Comparison of ENCODE assay signal across 17 cellular contexts in the genomic region with DNA sequence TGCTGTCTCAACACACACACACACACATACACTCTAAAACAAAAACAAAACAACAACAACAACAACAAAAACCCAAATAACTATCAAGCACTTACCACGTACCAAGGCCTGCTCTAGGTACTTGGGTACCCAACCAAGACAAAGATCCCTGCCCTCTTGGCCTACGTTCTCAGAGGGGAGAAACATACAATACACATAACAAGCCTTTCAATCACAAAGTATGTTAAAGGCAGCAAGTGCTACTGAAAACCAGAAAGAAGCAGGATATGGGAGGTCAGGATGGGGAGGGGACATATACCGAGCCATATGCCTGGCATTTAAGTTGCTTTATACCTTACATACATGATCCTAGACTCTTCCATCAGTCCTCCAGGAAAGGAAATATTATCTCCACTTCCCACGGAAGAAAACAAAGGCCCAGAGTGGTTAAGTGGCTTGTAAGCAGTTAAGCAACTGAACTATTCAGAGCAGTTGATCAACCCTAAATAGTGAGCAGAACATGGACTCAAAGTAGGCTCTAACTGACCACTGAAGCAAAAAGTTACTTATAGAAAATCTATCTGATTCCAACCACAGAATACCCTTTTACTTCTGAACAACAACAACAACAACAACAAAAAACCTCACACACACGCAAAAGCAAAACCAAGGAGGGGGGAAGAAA. TPM values are rescaled to one million over a fixed set of nuclear protein-coding genes. Genes with fewer than 3 reads are reported as not detected.
"Had no signal": no experiment of that assay in that cellular context is flagged by ENCODE, and none has a peak within 500 bp of the region (broad histone marks: within the 10 kb centered on the region; RNA-seq: fewer than 3 reads in every experiment).

No MANE protein-coding gene starts in this region.

- H3K4me1 Mint-ChIP-seq: activated CD4-positive, alpha-beta memory T cell treated with anti-CD3 and anti-CD28 coated beads, Interleukin-2, amount 10 ng/mL, durations not matched to agents 7 days and 5 days; activated naive CD4-positive, alpha-beta T cell treated with anti-CD3 and anti-CD28 coated beads, Interleukin-2, amount 50 U/mL, for 24 hours; naive thymus-derived CD4-positive, alpha-beta T cell; T-helper 17 cell had no signal

- H3K9me3 ChIP-seq: adrenal gland, neutrophil had no signal

- DNase-seq: activated CD4-positive, alpha-beta memory T cell treated with anti-CD3 and anti-CD28 coated beads, Interleukin-2, amount 10 ng/mL, durations not matched to agents 7 days and 5 days; activated CD4-positive, alpha-beta T cell treated with anti-CD3 and anti-CD28 coated beads for 4 hours; activated T-cell treated with anti-CD3 and anti-CD28 coated beads, Interleukin-2, amount 50 U/mL, for 24 hours; adrenal gland; foreskin fibroblast; glutamatergic neuron; left cardiac atrium; naive thymus-derived CD4-positive, alpha-beta T cell; right cardiac atrium; stimulated activated CD4-positive, alpha-beta T cell treated with anti-CD3 and anti-CD28 coated beads, Interleukin-4, amount 100 ng/mL, for 24 hours; stimulated activated naive CD4-positive, alpha-beta T cell treated with Interleukin-2 at 50 U/mL for 16 hours; T-helper 17 cell had no signal

- H3K4me1 ChIP-seq: adrenal gland had no signal

- H3K36me3 Mint-ChIP-seq: activated naive CD4-positive, alpha-beta T cell treated with anti-CD3 and anti-CD28 coated beads, Interleukin-2, amount 50 U/mL, for 24 hours; WTC11 had no signal

- H3K4me3 Mint-ChIP-seq: activated CD4-positive, alpha-beta memory T cell treated with anti-CD3 and anti-CD28 coated beads, Interleukin-2, amount 10 ng/mL, durations not matched to agents 7 days and 5 days; activated naive CD4-positive, alpha-beta T cell treated with anti-CD3 and anti-CD28 coated beads, Interleukin-2, amount 50 U/mL, for 24 hours; activated T-cell treated with anti-CD3 and anti-CD28 coated beads, Interleukin-2, amount 50 U/mL, for 24 hours; naive thymus-derived CD4-positive, alpha-beta T cell; T-helper 17 cell; type B pancreatic cell; WTC11 had no signal

- H3K27ac Mint-ChIP-seq: activated CD4-positive, alpha-beta memory T cell treated with anti-CD3 and anti-CD28 coated beads, Interleukin-2, amount 10 ng/mL, durations not matched to agents 7 days and 5 days; activated naive CD4-positive, alpha-beta T cell treated with anti-CD3 and anti-CD28 coated beads, Interleukin-2, amount 50 U/mL, for 24 hours; activated T-cell treated with anti-CD3 and anti-CD28 coated beads, Interleukin-2, amount 50 U/mL, for 24 hours; naive thymus-derived CD4-positive, alpha-beta T cell; T-helper 17 cell; type B pancreatic cell; WTC11 had no signal

- H3K27me3 ChIP-seq: adrenal gland had no signal

- H3K36me3 ChIP-seq: adrenal gland, neutrophil had no signal

- H3K27ac ChIP-seq: adrenal gland, neutrophil, skin epidermis had no signal

- H3K27me3 Mint-ChIP-seq: activated CD4-positive, alpha-beta memory T cell treated with anti-CD3 and anti-CD28 coated beads, Interleukin-2, amount 10 ng/mL, durations not matched to agents 7 days and 5 days; T-helper 17 cell; type B pancreatic cell had no signal

- H3K9me3 Mint-ChIP-seq: activated CD4-positive, alpha-beta memory T cell treated with anti-CD3 and anti-CD28 coated beads, Interleukin-2, amount 10 ng/mL, durations not matched to agents 7 days and 5 days; activated naive CD4-positive, alpha-beta T cell treated with anti-CD3 and anti-CD28 coated beads, Interleukin-2, amount 50 U/mL, for 24 hours; activated T-cell treated with anti-CD3 and anti-CD28 coated beads, Interleukin-2, amount 50 U/mL, for 24 hours; WTC11 had no signal

- H3K4me3 ChIP-seq: adrenal gland, skin epidermis had no signal

RNA-seq across cellular contexts. Expression of a gene that starts 21.2 kb away (rescaled TPM):
- total RNA-seq: activated CD4-positive, alpha-beta memory T cell treated with anti-CD3 and anti-CD28 coated beads, Interleukin-2, amount 10 ng/mL, durations not matched to agents 7 days and 5 days had no signal
- polyA plus RNA-seq: naive thymus-derived CD4-positive, alpha-beta T cell had no signal
